Comparison of ENCODE assay signal across 8 cellular contexts in the genomic region with DNA sequence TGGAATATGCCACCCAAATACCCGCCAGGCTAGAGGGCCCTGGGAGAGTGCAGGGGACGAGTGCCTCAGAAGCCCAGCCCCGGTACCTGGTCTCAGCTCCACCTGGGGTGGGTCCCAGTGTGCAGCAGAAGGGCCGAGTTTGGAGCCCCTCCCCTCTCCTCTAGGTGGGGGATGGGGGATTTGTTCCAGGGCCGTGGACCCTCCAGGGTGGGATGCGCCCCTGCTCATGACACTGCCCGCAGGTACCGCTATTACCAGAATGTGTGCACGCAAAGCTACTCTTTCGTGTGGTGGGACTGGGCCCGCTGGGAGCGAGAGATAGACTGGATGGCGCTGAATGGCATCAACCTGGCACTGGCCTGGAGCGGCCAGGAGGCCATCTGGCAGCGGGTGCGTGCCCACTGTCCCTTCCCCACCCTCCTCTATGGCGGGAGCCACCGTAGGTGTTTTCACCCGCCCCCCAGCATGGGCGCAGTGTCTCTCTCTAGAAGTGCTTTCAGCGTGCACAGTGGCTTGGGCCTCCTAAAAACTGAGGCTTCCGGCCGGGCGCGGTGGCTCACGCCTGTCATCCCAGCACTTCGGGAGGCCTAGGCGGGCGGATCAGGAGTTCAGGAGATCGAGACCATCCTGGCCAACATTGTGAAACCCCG. TPM values are rescaled to one million over a fixed set of nuclear protein-coding genes. Genes with fewer than 3 reads are reported as not detected.
DNase-seq lines count a peak whose midpoint lies in the region; ATAC-seq and TF ChIP-seq lines count a peak whose summit lies in the region.

No MANE protein-coding gene starts in this region.

- H3K27ac ChIP-seq in SK-N-MC (no peak overlapping the region), parathyroid adenoma (peak overlapping the region; percentile 75)

- peak overlapping the region; percentile 55 for H3K9ac ChIP-seq in SK-N-MC (ENCODE audit: insufficient read length)
- H3K9ac ChIP-seq in parathyroid adenoma = no peak overlapping the region

- H3K9me3 ChIP-seq in SK-N-MC (ENCODE audit: low read depth, low read length) (no peaks in the 10 kb centered on the region), parathyroid adenoma (ENCODE audit: control insufficient read depth, low read length) (no peaks in the 10 kb centered on the region)

- H3K4me1 Mint-ChIP-seq in Calu3 (ENCODE audit: low read depth, unreplicated experiment) = peaks cover 51% of the 10 kb centered on the region

- DNase-seq in Calu3 = no peak
- DNase-seq in SK-N-MC (ENCODE audit: low read depth, low spot score) = no peak
- no peak for DNase-seq in fibroblast of mammary gland (ENCODE audit: low read depth)
- DNase-seq in OCI-M1 (lab: John Stamatoyannopoulos, UW) = no peak
- DNase-seq in DMS53 treated with DMSO at 0.1 percent for 48 hours (lab: John Stamatoyannopoulos, UW; ENCODE audit: unreplicated experiment) = no peak

- H3K4me3 ChIP-seq in SK-N-MC = peak overlapping the region; percentile 79
- H3K4me3 ChIP-seq in fibroblast of mammary gland (ENCODE audit: control insufficient read depth, low read depth, low read length) = peak overlapping the region; percentile 67
- peak overlapping the region; percentile 61 for H3K4me3 ChIP-seq in parathyroid adenoma (ENCODE audit: low read depth, low read length)

- TF ChIP-seq CTCF in Calu3 (IDR thresholded peaks at IDR 0.05; ENCODE audit: unreplicated experiment) (no peak), fibroblast of mammary gland (conservative IDR thresholded peaks at IDR 0.05; ENCODE audit: control insufficient read depth, insufficient read depth, low read depth, low read length) (no peak), parathyroid adenoma (IDR thresholded peaks at IDR 0.05) (no peak)

- peak overlapping the region; percentile 70 for H3K4me2 ChIP-seq in parathyroid adenoma (ENCODE audit: low read length)

- H3K79me2 ChIP-seq in parathyroid adenoma = no peaks in the 10 kb centered on the region

- H3K4me1 ChIP-seq in parathyroid adenoma = peaks cover 4% of the 10 kb centered on the region

- peaks cover 65% of the 10 kb centered on the region for H3K36me3 Mint-ChIP-seq in Calu3 (ENCODE audit: insufficient read depth, unreplicated experiment)

- BruUV-seq in Calu3 (replicated peaks; lab: Mats Ljungman, UMichigan) = no TSS peak

- no peak overlapping the region for H2AFZ ChIP-seq in parathyroid adenoma

- H3K27me3 ChIP-seq in parathyroid adenoma (ENCODE audit: control insufficient read depth, insufficient read depth, low read length) = no peaks in the 10 kb centered on the region

- peak overlapping the region; percentile 94 for H3K4me3 Mint-ChIP-seq in Calu3 (ENCODE audit: low read depth, unreplicated experiment)

- peak overlapping the region; percentile 55 for H3K27ac Mint-ChIP-seq in Calu3 (ENCODE audit: unreplicated experiment)

- no peak for ATAC-seq in GM21515 (IDR thresholded peaks at IDR 0.05; ENCODE audit: unreplicated experiment)
- no peak for ATAC-seq in HG02678 (IDR thresholded peaks at IDR 0.05; ENCODE audit: unreplicated experiment)

- H3K36me3 ChIP-seq in SK-N-MC (ENCODE audit: insufficient read depth, low read length) (0 out of 2 replicates have a peak, but pooled peaks cover 3% of the 10 kb centered on the region), parathyroid adenoma (ENCODE audit: control insufficient read depth, insufficient read depth, low read length) (no peaks in the 10 kb centered on the region)

- CTCF ChIA-PET in Calu3 (lab: Charles Lee) = interaction anchor here (0.6 to 2.9 kb wide), 4 partner anchors 10 to 18 kb away, joined by 3 to 11 read pairs (median 6); no protein-coding TSS in a partner anchor

- intact Hi-C loops in Calu3 (cut with micrococcal nuclease; ENCODE audit: unreplicated experiment) = no loop called here

- no peaks in the 10 kb centered on the region for H3K9me3 Mint-ChIP-seq in Calu3 (ENCODE audit: low read depth, unreplicated experiment)

- no peaks in the 10 kb centered on the region for H3K27me3 Mint-ChIP-seq in Calu3 (ENCODE audit: unreplicated experiment)

RNA-seq across cellular contexts. Expression of a gene that starts 1.2 kb away (rescaled TPM):
- total RNA-seq in Calu3 (2022) = 53.8 and 59.1 TPM in 2 replicates

RNA-seq across cellular contexts. Expression of a gene that starts 15.4 kb away (rescaled TPM):
- 0.88 and 1.0 TPM in 2 replicates for total RNA-seq in Calu3 (2022)

RNA-seq across cellular contexts. Expression of a gene that starts 24.7 kb away (rescaled TPM):
- 159 and 163 TPM in 2 replicates for total RNA-seq in Calu3 (2022)

RNA-seq across cellular contexts. Expression of a gene that starts 29.6 kb away (rescaled TPM):
- total RNA-seq in Calu3 (2022) = 65.0 and 69.8 TPM in 2 replicates

RNA-seq across cellular contexts. Expression of a gene that starts 40.2 kb away (rescaled TPM):
- 31.8 and 32.4 TPM in 2 replicates for total RNA-seq in Calu3 (2022)
